Comparison of ENCODE assay signal across 15 cellular contexts in the genomic region with DNA sequence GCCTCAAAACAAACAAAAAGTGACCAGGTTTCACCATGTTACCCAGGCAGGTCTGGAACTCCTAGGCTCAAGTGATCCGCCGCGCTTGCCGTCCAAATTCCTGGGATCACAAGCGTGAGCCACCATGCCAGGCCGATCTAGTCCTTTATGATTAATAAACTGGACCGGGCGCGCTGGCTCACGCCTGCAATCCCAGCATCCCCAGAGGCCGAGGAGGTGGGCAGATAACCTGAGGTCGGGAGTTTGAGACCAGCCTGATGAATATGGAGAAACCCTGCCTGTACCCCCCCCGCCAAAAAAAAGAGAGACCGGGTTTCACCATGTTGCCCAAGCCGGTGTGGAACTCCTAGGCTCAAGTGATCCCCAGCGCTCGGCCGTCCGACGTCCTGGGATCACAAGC. TPM values are rescaled to one million over a fixed set of nuclear protein-coding genes. Genes with fewer than 3 reads are reported as not detected.
DNase-seq lines count a peak whose midpoint lies in the region; ATAC-seq and TF ChIP-seq lines count a peak whose summit lies in the region.
"Not testable (repeated sequence)": the region's sequence is repeated elsewhere in the genome, so short reads cannot be mapped to it uniquely, and the experiment has no call there.
"Had no signal": no experiment of that assay in that cellular context is flagged by ENCODE, and none has a peak within 500 bp of the region (broad histone marks: within the 10 kb centered on the region; RNA-seq: fewer than 3 reads in every experiment).

No MANE protein-coding gene starts in this region.

- DNase-seq in RWPE2 (ENCODE audit: low spot score) (peak; percentile 63), dedifferentiated amniotic fluid mesenchymal stem cell (ENCODE audit: extremely low spot score) (peak; percentile 2), left cardiac atrium (peak; percentile 10), posterior vena cava (ENCODE audit: low spot score) (peak; percentile 78), testis (peak; percentile 15)

- TF ChIP-seq CTCF in RWPE2 (IDR thresholded peaks at IDR 0.05; ENCODE audit: poor library complexity, severe bottlenecking); testis (IDR thresholded peaks at IDR 0.05): not testable (repeated sequence)

- not testable (repeated sequence) for H3K36me3 ChIP-seq in RWPE2 (ENCODE audit: low read depth); testis (ENCODE audit: low read depth, missing control alignments)

- not testable (repeated sequence) for H3K27me3 ChIP-seq in RWPE2 (ENCODE audit: insufficient read depth, poor library complexity, severe bottlenecking); testis

- intact Hi-C loops in left cardiac atrium (cut with DNase I); posterior vena cava (cut with DNase I); testis (cut with DNase I; ENCODE audit: low total_unique reads): not testable (repeated sequence)

- not testable (repeated sequence) for TF ChIP-seq POLR2A in testis (IDR thresholded peaks at IDR 0.05)

- H3K9me3 ChIP-seq in RWPE2 (ENCODE audit: severe bottlenecking); testis: not testable (repeated sequence)

- not testable (repeated sequence) for H3K27ac ChIP-seq in RWPE2 (ENCODE audit: poor library complexity, severe bottlenecking); testis

- ATAC-seq in RWPE2 (ENCODE audit: low read depth); left cardiac atrium: not testable (repeated sequence)

- not testable (repeated sequence) for H3K4me3 ChIP-seq in RWPE2 (ENCODE audit: severe bottlenecking); testis

- not testable (repeated sequence) for H3K4me1 ChIP-seq in RWPE2 (ENCODE audit: insufficient read depth, poor library complexity, severe bottlenecking); testis

- WGBS in testis, 2 donors = 62 to 69% methylated on average over 14 to 20 of the region's 20 CpGs

RNA-seq across cellular contexts. Expression of gene GOLGA6L1, which starts 40.1 kb away (rescaled TPM):
- total RNA-seq in left cardiac atrium = not detected
- total RNA-seq in posterior vena cava = not detected
- total RNA-seq in testis = 1 to 10 TPM; 1.7 to 4.7 TPM
- polyA plus RNA-seq in testis (ENCODE audit: insufficient read depth, low read depth, low replicate concordance) = 17.8 TPM
- total RNA-seq: A172; A673; Calu3; CD4-positive, alpha-beta memory T cell; Daoy; G401; GM23338; H4; H9 had no signal
- polyA plus RNA-seq: BJ; CD4-positive, alpha-beta memory T cell; GM23338 had no signal

Comparison
In these comparisons a context has a peak if more than half of its experiments do, and no peak if none do; other contexts are left out.
1. DNase-seq: peak in every context shown above with its lines; median percentile 78 in posterior vena cava; 63 in RWPE2; 15 in testis; 10 in left cardiac atrium; 2 in dedifferentiated amniotic fluid mesenchymal stem cell.